Comparison of ENCODE assay signal across 8 cellular contexts in genomic region chr1:42765832-42766722, GRCh38. TPM values are rescaled to one million over a fixed set of nuclear protein-coding genes. Genes with fewer than 3 reads are reported as not detected.
DNase-seq lines count a peak whose midpoint lies in the region; ATAC-seq and TF ChIP-seq lines count a peak whose summit lies in the region.

No MANE protein-coding gene starts in this region.

- TF ChIP-seq POLR2A in body of pancreas (IDR thresholded peaks at IDR 0.05) (no peak), spleen (IDR thresholded peaks at IDR 0.05) (no peak)

- peak overlapping the region; percentile 78 for H3K4me2 ChIP-seq in KMS-11

- in situ Hi-C loops in SK-MEL-5 (cut with HindIII; ENCODE audit: low pct_unique_long_range_greater_than_20kb, low sequenced_read_pairs): no loop called here

- 0% methylated on average over 15 to 42 of the region's 42 CpGs for WGBS in body of pancreas, 2 donors
- 0 to 1% (median 1%) methylated on average over 18 to 42 of the region's 42 CpGs for WGBS in spleen, 5 donors

- TF ChIP-seq CTCF in KMS-11 (conservative IDR thresholded peaks at IDR 0.05; ENCODE audit: low read depth, low read length) (peak; percentile 42), body of pancreas (IDR thresholded peaks at IDR 0.05) (peak in 5 of 7 experiments; percentile 21 to 56 (median 45)), spleen (IDR thresholded peaks at IDR 0.05 in 8 of 11, conservative IDR thresholded peaks at IDR 0.05 in 3 of 11) (peak; percentile 11 to 64 (median 49))

- H3K4me1 ChIP-seq in KMS-11 (ENCODE audit: low read depth, poor library complexity, severe bottlenecking) (peaks cover 21% of the 10 kb centered on the region), body of pancreas (peaks cover 28% of the 10 kb centered on the region), spleen (peaks cover 27 to 83% (median 54%) of the 10 kb centered on the region in 6 donors)

- H3K27me3 ChIP-seq in KMS-11 (ENCODE audit: insufficient read depth, low read depth) (no peaks in the 10 kb centered on the region), body of pancreas (no peaks in the 10 kb centered on the region), spleen (replicated peaks in 1 of 7) (no peaks in the 10 kb centered on the region)

- H2AFZ ChIP-seq in KMS-11 (ENCODE audit: low read depth): peak overlapping the region; percentile 90

- H3K9ac ChIP-seq in KMS-11: peak overlapping the region; percentile 49

- DNase-seq in GM03348 (ENCODE audit: low spot score): peak; percentile 79
- peak; percentile 89 for DNase-seq in H4 (ENCODE audit: low spot score)
- peak; percentile 78 for DNase-seq in SK-MEL-5 (ENCODE audit: low read depth, low spot score)
- peak; percentile 26 to 48 (median 36) for DNase-seq in body of pancreas
- peak; percentile 77 for DNase-seq in iris pigment epithelial cell (ENCODE audit: low read depth)
- no peak for DNase-seq in spleen

- intact Hi-C loops in body of pancreas (cut with DNase I): loop anchor here (10.0 kb wide), 1 partner anchor 91 kb away; no protein-coding TSS in a partner anchor
- intact Hi-C loops in spleen (cut with DNase I; ENCODE audit: low total_unique reads): loop anchor here (10.0 kb wide), 1 partner anchor 81 kb away; the partner anchor contains the start of gene YBX1

- H3K79me2 ChIP-seq in KMS-11 (ENCODE audit: insufficient read depth, low read depth): peaks cover 38% of the 10 kb centered on the region; the same call in 1 of the 2 replicates

- H3K4me3 ChIP-seq in KMS-11 (IDR thresholded peaks at IDR 0.05; ENCODE audit: insufficient read depth, low read depth, low read length) (no peak overlapping the region), body of pancreas (peak overlapping the region; percentile 48 to 96), spleen (peak overlapping the region; percentile 75 to 99 (median 93))

- H3K9me3 ChIP-seq in body of pancreas (no peaks in the 10 kb centered on the region), spleen (no peaks in the 10 kb centered on the region)

- H3K36me3 ChIP-seq in KMS-11 (ENCODE audit: insufficient read depth) (no peaks in the 10 kb centered on the region), body of pancreas (replicated peaks in 1 of 2; ENCODE audit: insufficient read depth in 1 of 2, low read depth in 2 of 2) (no peaks in the 10 kb centered on the region), spleen (peaks cover 0 to 21% (median 4%) of the 10 kb centered on the region in 6 donors)

- ATAC-seq in body of pancreas: no peak
- ATAC-seq in GM21576 (IDR thresholded peaks at IDR 0.05; ENCODE audit: unreplicated experiment): no peak

- H3K27ac ChIP-seq in KMS-11 (no peak overlapping the region), body of pancreas (peak overlapping the region in 3 of 4 donors; percentile 46 to 92 (median 84)), spleen (peak overlapping the region; percentile 82 to 95 (median 91))

- no peaks in the 10 kb centered on the region for H4K20me1 ChIP-seq in KMS-11 (ENCODE audit: insufficient read depth)

RNA-seq across cellular contexts. Expression of gene P3H1, which starts 0.8 kb away (rescaled TPM):
- total RNA-seq in H4 (2014; rRNA removed; shearing (Covaris generic)): 172 and 184 TPM in 2 replicates
- total RNA-seq in SK-MEL-5 (2014; rRNA removed; shearing (Covaris generic)): 29.8 and 33.7 TPM in 2 replicates
- polyA plus RNA-seq in SK-MEL-5 (2015; cell fraction: cytosol; rRNA removed): 77.4 and 84.1 TPM in 2 replicates
- 188 and 211 TPM in 2 replicates for polyA plus RNA-seq in SK-MEL-5 (2015; cell fraction: nucleus; rRNA removed)
- total RNA-seq in body of pancreas: 10 to 100 TPM; 16.9 to 34.9 TPM
- total RNA-seq in spleen: 10 to 100 TPM; 38.4 to 55.8 (median 41.5) TPM
- 10 to 100 TPM; 35.1 to 51.6 (median 47.3) TPM for polyA plus RNA-seq in spleen

RNA-seq across cellular contexts. Expression of gene C1orf50, which starts 1.0 kb away (rescaled TPM):
- total RNA-seq in H4 (2014; rRNA removed; shearing (Covaris generic)): 1.5 and 5.8 TPM in 2 replicates
- 1.8 and 2.5 TPM in 2 replicates for total RNA-seq in SK-MEL-5 (2014; rRNA removed; shearing (Covaris generic))
- polyA plus RNA-seq in SK-MEL-5 (2015; cell fraction: cytosol; rRNA removed): 3.2 and 3.3 TPM in 2 replicates
- polyA plus RNA-seq in SK-MEL-5 (2015; cell fraction: nucleus; rRNA removed): 2.1 and 3.8 TPM in 2 replicates
- 1 to 10 TPM; 2.0 to 2.1 TPM for total RNA-seq in body of pancreas
- total RNA-seq in spleen: 1 to 10 TPM; 3.1 to 9.8 (median 5.1) TPM
- polyA plus RNA-seq in spleen: 1 to 10 TPM; 1.5 to 3.4 (median 3.4) TPM

RNA-seq across cellular contexts. Expression of gene TMEM269, which starts 18.7 kb away (rescaled TPM):
- 0.04 and 0.08 TPM in 2 replicates for total RNA-seq in H4 (2014; rRNA removed; shearing (Covaris generic))
- total RNA-seq in SK-MEL-5 (2014; rRNA removed; shearing (Covaris generic)): not detected in 2 replicates
- not detected in 2 replicates for polyA plus RNA-seq in SK-MEL-5 (2015; cell fraction: cytosol; rRNA removed)
- polyA plus RNA-seq in SK-MEL-5 (2015; cell fraction: nucleus; rRNA removed): 0.31 TPM in 1 of 2 replicates, not detected in the other
- total RNA-seq in body of pancreas (not detected), spleen (1 to 10 TPM in 1 of 7 donors, under 1 TPM in 5, not detected in 1; 0.23 to 1.6 (median 0.27) TPM)
- under 1 TPM; 0.03 to 0.09 (median 0.06) TPM for polyA plus RNA-seq in spleen

RNA-seq across cellular contexts. Expression of gene CLDN19, which starts 26.0 kb away (rescaled TPM):
- not detected in 2 replicates for total RNA-seq in H4 (2014; rRNA removed; shearing (Covaris generic))
- total RNA-seq in SK-MEL-5 (2014; rRNA removed; shearing (Covaris generic)): not detected in 2 replicates
- polyA plus RNA-seq in SK-MEL-5 (2015; cell fraction: cytosol; rRNA removed): not detected in 2 replicates
- polyA plus RNA-seq in SK-MEL-5 (2015; cell fraction: nucleus; rRNA removed): not detected in 2 replicates
- not detected for total RNA-seq in body of pancreas
- total RNA-seq in spleen: under 1 TPM in 1 of 7 donors, not detected in 6; 0.28 TPM
- polyA plus RNA-seq in spleen: under 1 TPM in 1 of 3 donors, not detected in 2; 0.26 TPM

RNA-seq across cellular contexts. Expression of gene ERMAP, which starts 50.8 kb away (rescaled TPM):
- 13.0 and 21.2 TPM in 2 replicates for total RNA-seq in H4 (2014; rRNA removed; shearing (Covaris generic))
- 1.7 and 2.3 TPM in 2 replicates for total RNA-seq in SK-MEL-5 (2014; rRNA removed; shearing (Covaris generic))
- polyA plus RNA-seq in SK-MEL-5 (2015; cell fraction: cytosol; rRNA removed): 1.7 and 3.3 TPM in 2 replicates
- polyA plus RNA-seq in SK-MEL-5 (2015; cell fraction: nucleus; rRNA removed): 2.4 and 3.1 TPM in 2 replicates
- total RNA-seq in body of pancreas (10 to 100 TPM in 1 of 2 donors, 1 to 10 TPM in 1; 8.8 to 11.9 TPM), spleen (10 to 100 TPM; 11.0 to 19.3 (median 15.4) TPM)
- polyA plus RNA-seq in spleen: 1 to 10 TPM; 3.0 to 4.8 (median 4.4) TPM
